ENCODE assay signal across 8 cellular contexts in the genomic region with DNA sequence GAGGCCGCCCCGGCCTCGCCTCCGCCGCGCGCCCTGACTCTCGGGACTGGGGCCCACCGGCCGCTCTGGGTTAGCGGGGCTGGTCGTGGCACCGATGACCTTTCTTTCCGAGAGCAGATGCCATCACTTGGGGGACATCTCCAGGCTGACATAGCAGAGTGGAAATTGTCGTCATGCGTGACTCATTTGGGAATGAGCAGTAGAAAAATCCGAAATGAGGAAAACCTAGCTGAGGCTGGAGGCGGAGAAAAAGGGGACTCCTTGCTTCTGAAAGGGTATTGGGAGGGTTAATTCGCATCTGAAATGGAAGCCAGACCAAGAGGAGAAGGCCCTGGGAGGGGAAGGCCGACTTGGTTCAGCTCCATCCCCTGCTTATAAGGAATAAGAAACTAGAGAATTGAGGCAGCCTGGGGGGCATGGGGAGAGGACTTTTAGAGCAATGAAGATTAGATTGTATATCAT. TPM values are rescaled to one million over a fixed set of nuclear protein-coding genes. Genes with fewer than 3 reads are reported as not detected.
DNase-seq lines count a peak whose midpoint lies in the region; ATAC-seq and TF ChIP-seq lines count a peak whose summit lies in the region.

No MANE protein-coding gene starts in this region.

- peak overlapping the region; percentile 49 for H3K9ac ChIP-seq in neural cell (ENCODE audit: low read length)

- ATAC-seq in left lobe of liver = no peak

- H3K27ac ChIP-seq in neural cell (ENCODE audit: low read length) = no peak overlapping the region

- H3K4me3 ChIP-seq in neural cell (ENCODE audit: low read length) = peak overlapping the region; percentile 90

- H3K36me3 ChIP-seq in neural cell (ENCODE audit: insufficient read depth, low read length) = no peaks in the 10 kb centered on the region

- no peaks in the 10 kb centered on the region for H3F3A ChIP-seq in neural cell (ENCODE audit: insufficient read depth, low read length, poor library complexity, severe bottlenecking)

- DNase-seq in ELF-1 (ENCODE audit: low read depth, low spot score) = peak; percentile 36
- peak; percentile 2 for DNase-seq in NCI-H1105 (lab: John Stamatoyannopoulos, UW)
- peak; percentile 18 for DNase-seq in dermis blood vessel endothelial cell
- no peak for DNase-seq in KG1 (lab: John Stamatoyannopoulos, UW)
- DNase-seq in left lobe of liver (ENCODE audit: low spot score) = no peak
- DNase-seq in stimulated activated CD4-positive, alpha-beta T cell treated with anti-CD3 and anti-CD28 coated beads, Interleukin-2, amount 100 ng/mL, for 48 hours = no peak
- no peak for DNase-seq in ecto neural progenitor cell (ENCODE audit: low spot score)

- no peaks in the 10 kb centered on the region for H3K79me2 ChIP-seq in neural cell (replicated peaks; ENCODE audit: insufficient read depth, low read length)

- peak overlapping the region; percentile 16 for H3K4me2 ChIP-seq in neural cell (ENCODE audit: low read length)

- no peaks in the 10 kb centered on the region for H3K9me3 ChIP-seq in neural cell (ENCODE audit: low read length)

- H4K20me1 ChIP-seq in neural cell (ENCODE audit: insufficient read depth) = no peaks in the 10 kb centered on the region

- TF ChIP-seq EP300 in neural cell (conservative IDR thresholded peaks at IDR 0.05; ENCODE audit: poor library complexity, severe bottlenecking) = no peak

- no peaks in the 10 kb centered on the region for H3K9me2 ChIP-seq in neural cell (ENCODE audit: insufficient read depth, low read length)

- H3K27me3 ChIP-seq in neural cell (ENCODE audit: insufficient read depth, low read depth, low read length) = peaks cover 38% of the 10 kb centered on the region

- TF ChIP-seq RAD21 in neural cell (conservative IDR thresholded peaks at IDR 0.05) = no peak

- H2AFZ ChIP-seq in neural cell (ENCODE audit: low read depth, low read length) = peak overlapping the region; percentile 56

- TF ChIP-seq CTCF in neural cell (IDR thresholded peaks at IDR 0.05; ENCODE audit: poor library complexity, severe bottlenecking) = no peak

TF ChIP-seq in neural cell, 6 proteins besides CTCF, POLR2A, EP300 and RAD21:
- no peak for TF ChIP-seq MXI1 (conservative IDR thresholded peaks at IDR 0.05; ENCODE audit: poor library complexity, severe bottlenecking)
- no peak for TF ChIP-seq REST (IDR thresholded peaks at IDR 0.05; ENCODE audit: borderline replicate concordance)
- no peak for TF ChIP-seq EZH2 (IDR thresholded peaks at IDR 0.05; ENCODE audit: borderline replicate concordance, insufficient read depth, low read length, poor library complexity, severe bottlenecking)
- TF ChIP-seq SMC3 (conservative IDR thresholded peaks at IDR 0.05; ENCODE audit: poor library complexity) = no peak
- no peak for TF ChIP-seq POLR2AphosphoS5 (IDR thresholded peaks at IDR 0.05)
- no peak for TF ChIP-seq TAF1 (IDR thresholded peaks at IDR 0.05; ENCODE audit: low read depth)

RNA-seq across cellular contexts. Expression of gene ELOVL7, which starts 0.4 kb away (rescaled TPM):
- total RNA-seq in dermis blood vessel endothelial cell = 0.09 and 2.2 TPM in 2 replicates
- polyA plus RNA-seq in neural cell = 2.7 and 3.9 TPM in 2 replicates
- 1.9 and 2.9 TPM in 2 replicates for polyA minus RNA-seq in neural cell
- 0.60 TPM for total RNA-seq in left lobe of liver

Comparison
In these comparisons a context has a peak if more than half of its experiments do, and no peak if none do; other contexts are left out.
1. DNase-seq: peak in ELF-1 (single experiment), NCI-H1105 (single experiment) and dermis blood vessel endothelial cell (single experiment); none in KG1 (single experiment), left lobe of liver (single experiment), stimulated activated CD4-positive, alpha-beta T cell treated with anti-CD3 and anti-CD28 coated beads, Interleukin-2, amount 100 ng/mL, for 48 hours (0 of 2) and ecto neural progenitor cell (single experiment).